Comparison of ENCODE assay signal across 1 cellular context in the genomic region with DNA sequence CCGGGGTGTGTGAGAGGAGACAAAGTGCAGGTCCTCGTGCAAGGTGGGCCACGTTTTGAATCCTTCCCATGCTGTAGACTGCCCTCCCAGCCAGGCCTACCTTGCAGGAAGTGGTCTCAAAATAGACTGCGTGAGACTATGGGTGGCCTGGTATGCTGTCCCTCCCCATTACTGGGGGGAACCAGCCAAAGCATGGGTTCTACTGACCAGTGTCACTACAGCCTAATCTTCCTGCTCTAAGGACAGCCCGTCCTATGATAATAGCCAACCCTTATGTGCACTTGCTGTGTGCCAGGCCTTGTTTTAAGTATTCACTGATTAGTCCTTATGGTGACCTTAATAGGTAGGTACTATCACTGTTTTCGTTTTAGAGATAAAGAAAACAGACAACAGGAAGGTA.
A peak's percentile ranks its signal among the peaks of the same experiment; 100 is the strongest.
TF ChIP-seq lines count a peak whose summit lies in the region.

No MANE protein-coding gene starts in this region.

TF ChIP-seq in HepG2, 621 proteins besides CTCF, POLR2A, EP300 and RAD21:
- TF ChIP-seq ZNF652 (CRISPR knock-in tag; IDR thresholded peaks at IDR 0.05; ENCODE audit: borderline replicate concordance, low read depth) (no peak), HNRNPL (IDR thresholded peaks at IDR 0.05; ENCODE audit: low read depth, low read length) (no peak), ZNF558 (CRISPR knock-in tag; IDR thresholded peaks at IDR 0.05; ENCODE audit: borderline replicate concordance) (no peak), ZFP36L2 (CRISPR knock-in tag; IDR thresholded peaks at IDR 0.05) (no peak), ZNF619 (CRISPR knock-in tag; IDR thresholded peaks at IDR 0.05) (no peak), HNRNPH1 (optimal IDR thresholded peaks at IDR 0.05; ENCODE audit: low read depth, low read length) (no peak), GABPB1 (CRISPR knock-in tag; IDR thresholded peaks at IDR 0.05) (0 out of 2 replicates have a peak, but pooled peaks have one; percentile 7)
- TF ChIP-seq, protein P1, sequence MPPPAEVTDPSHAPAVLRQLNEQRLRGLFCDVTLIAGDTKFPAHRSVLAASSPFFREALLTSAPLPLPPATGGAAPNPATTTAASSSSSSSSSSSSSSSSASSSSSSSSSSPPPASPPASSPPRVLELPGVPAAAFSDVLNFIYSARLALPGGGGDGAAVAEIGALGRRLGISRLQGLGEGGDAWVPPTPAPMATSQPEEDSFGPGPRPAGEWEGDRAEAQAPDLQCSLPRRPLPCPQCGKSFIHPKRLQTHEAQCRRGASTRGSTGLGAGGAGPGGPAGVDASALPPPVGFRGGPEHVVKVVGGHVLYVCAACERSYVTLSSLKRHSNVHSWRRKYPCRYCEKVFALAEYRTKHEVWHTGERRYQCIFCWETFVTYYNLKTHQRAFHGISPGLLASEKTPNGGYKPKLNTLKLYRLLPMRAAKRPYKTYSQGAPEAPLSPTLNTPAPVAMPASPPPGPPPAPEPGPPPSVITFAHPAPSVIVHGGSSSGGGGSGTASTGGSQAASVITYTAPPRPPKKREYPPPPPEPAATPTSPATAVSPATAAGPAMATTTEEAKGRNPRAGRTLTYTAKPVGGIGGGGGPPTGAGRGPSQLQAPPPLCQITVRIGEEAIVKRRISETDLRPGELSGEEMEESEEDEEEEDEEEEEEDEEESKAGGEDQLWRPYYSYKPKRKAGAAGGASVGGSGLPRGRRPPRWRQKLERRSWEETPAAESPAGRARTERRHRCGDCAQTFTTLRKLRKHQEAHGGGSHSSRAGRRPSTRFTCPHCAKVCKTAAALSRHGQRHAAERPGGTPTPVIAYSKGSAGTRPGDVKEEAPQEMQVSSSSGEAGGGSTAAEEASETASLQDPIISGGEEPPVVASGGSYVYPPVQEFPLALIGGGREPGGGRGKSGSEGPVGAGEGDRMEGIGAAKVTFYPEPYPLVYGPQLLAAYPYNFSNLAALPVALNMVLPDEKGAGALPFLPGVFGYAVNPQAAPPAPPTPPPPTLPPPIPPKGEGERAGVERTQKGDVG (CRISPR knock-in tag; IDR thresholded peaks at IDR 0.05; ENCODE audit: borderline replicate concordance): no peak
- TF ChIP-seq, protein P2, sequence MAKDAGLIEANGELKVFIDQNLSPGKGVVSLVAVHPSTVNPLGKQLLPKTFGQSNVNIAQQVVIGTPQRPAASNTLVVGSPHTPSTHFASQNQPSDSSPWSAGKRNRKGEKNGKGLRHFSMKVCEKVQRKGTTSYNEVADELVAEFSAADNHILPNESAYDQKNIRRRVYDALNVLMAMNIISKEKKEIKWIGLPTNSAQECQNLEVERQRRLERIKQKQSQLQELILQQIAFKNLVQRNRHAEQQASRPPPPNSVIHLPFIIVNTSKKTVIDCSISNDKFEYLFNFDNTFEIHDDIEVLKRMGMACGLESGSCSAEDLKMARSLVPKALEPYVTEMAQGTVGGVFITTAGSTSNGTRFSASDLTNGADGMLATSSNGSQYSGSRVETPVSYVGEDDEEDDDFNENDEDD (CRISPR knock-in tag; IDR thresholded peaks at IDR 0.05; ENCODE audit: borderline replicate concordance): no peak
- TF ChIP-seq, protein P3, sequence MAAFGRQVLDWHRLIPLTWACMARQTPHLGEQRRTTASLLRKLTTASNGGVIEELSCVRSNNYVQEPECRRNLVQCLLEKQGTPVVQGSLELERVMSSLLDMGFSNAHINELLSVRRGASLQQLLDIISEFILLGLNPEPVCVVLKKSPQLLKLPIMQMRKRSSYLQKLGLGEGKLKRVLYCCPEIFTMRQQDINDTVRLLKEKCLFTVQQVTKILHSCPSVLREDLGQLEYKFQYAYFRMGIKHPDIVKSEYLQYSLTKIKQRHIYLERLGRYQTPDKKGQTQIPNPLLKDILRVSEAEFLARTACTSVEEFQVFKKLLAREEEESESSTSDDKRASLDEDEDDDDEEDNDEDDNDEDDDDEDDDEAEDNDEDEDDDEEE (CRISPR knock-in tag; IDR thresholded peaks at IDR 0.05): 0 out of 2 replicates have a peak, but pooled peaks have one; percentile 38
